In genomic region chr1:45011837-45012638, GRCh38 we compare ENCODE assay signal across 8 cellular contexts. TPM values are rescaled to one million over a fixed set of nuclear protein-coding genes. Genes with fewer than 3 reads are reported as not detected.
DNase-seq lines count a peak whose midpoint lies in the region; ATAC-seq, FAIRE-seq and TF ChIP-seq lines count a peak whose summit lies in the region.

Gene UROD (plus strand): TSS chr1:45012254. CDS start chr1:45012266, 12 bp downstream.

- H3K4me3 ChIP-seq in GM06990 (replicated peaks; ENCODE audit: low read depth, low read length) (peak within 1 kb of the TSS; percentile 88), pancreas (peak within 1 kb of the TSS; percentile 72 to 99 (median 96)), tibial artery (peak within 1 kb of the TSS; percentile 86 to 95)

- peaks cover 0 to 24% (median 6%) of the 10 kb centered on the region in 3 donors for H3K4me1 ChIP-seq in pancreas
- peaks cover 5 to 50% (median 43%) of the 10 kb centered on the region in 4 donors for H3K4me1 ChIP-seq in tibial artery

- intact Hi-C loops in Right ventricle myocardium superior (cut with DNase I) (loop anchor here (5.0 kb wide), 2 partner anchors 175 to 225 kb away; partner anchors contain the start of gene BEST4), pancreas (cut with DNase I) (loop anchor here in 2 of 3 donors (2.0 to 5.0 kb wide), 3 partner anchors 225 to 290 kb away; partner anchors contain the start of gene BEST4 (in 1 of the 2)), tibial artery (cut with DNase I; ENCODE audit: low total_unique reads) (loop anchor here (5.0 kb wide), 3 partner anchors 175 to 485 kb away; partner anchors contain the start of gene BEST4)

- H3K36me3 ChIP-seq in GM06990 (ENCODE audit: control insufficient read depth, insufficient read depth, low read length) (peaks cover 19% of the 10 kb centered on the region), pancreas (peaks cover 0 to 23% (median 14%) of the 10 kb centered on the region in 3 donors), tibial artery (peaks cover 23 to 32% (median 24%) of the 10 kb centered on the region in 3 donors)

- TF ChIP-seq CTCF in GM06990 (IDR thresholded peaks at IDR 0.05; ENCODE audit: insufficient read depth, low read length, poor library complexity, severe bottlenecking) = no peak
- no peak for TF ChIP-seq CTCF in pancreas (IDR thresholded peaks at IDR 0.05)
- no peak for TF ChIP-seq CTCF in tibial artery (IDR thresholded peaks at IDR 0.05)

- ATAC-seq in HG02642 (IDR thresholded peaks at IDR 0.05; ENCODE audit: poor library complexity, unreplicated experiment) (peak; percentile 73), Right ventricle myocardium superior (ENCODE audit: poor library complexity) (peak; percentile 95), pancreas (peak; percentile 87 to 93 (median 88))

- H3K9me3 ChIP-seq in pancreas (no peaks in the 10 kb centered on the region), tibial artery (no peaks in the 10 kb centered on the region)

- 0 to 1% methylated on average over 21 of the region's 21 CpGs for WGBS in pancreas, 2 donors

- H3K27me3 ChIP-seq in GM06990 (replicated peaks; ENCODE audit: control insufficient read depth, insufficient read depth, low read length) = no peaks in the 10 kb centered on the region
- H3K27me3 ChIP-seq in pancreas = no peaks in the 10 kb centered on the region
- H3K27me3 ChIP-seq in tibial artery = no peaks in the 10 kb centered on the region

- FAIRE-seq in pancreas (lab: Jason Lieb, UNC) = peak; percentile 84

- H3K27ac ChIP-seq in pancreas (peak within 1 kb of the TSS; percentile 60 to 92 (median 72)), tibial artery (peak within 1 kb of the TSS; percentile 85 to 86)

- peak; percentile 85 for DNase-seq in GM06990 (ENCODE audit: extremely low read depth, insufficient read length)
- DNase-seq in NCI-H1105 treated with DMSO at 0.1 percent for 48 hours (lab: John Stamatoyannopoulos, UW) = peak; percentile 97
- peak; percentile 78 to 93 for DNase-seq in SW 1271 (lab: John Stamatoyannopoulos, UW)
- DNase-seq in activated naive CD8-positive, alpha-beta T cell treated with anti-CD3 and anti-CD28 coated beads, Interleukin-2, amount 50 U/mL, for 16 hours (ENCODE audit: low read depth, low spot score) = peak; percentile 78
- peak; percentile 96 for DNase-seq in Right ventricle myocardium superior
- DNase-seq in pancreas = peak; percentile 79 to 93 (median 90)
- peak; percentile 94 to 95 for DNase-seq in tibial artery

RNA-seq across cellular contexts. Expression of gene UROD, which starts in this region (rescaled TPM):
- total RNA-seq in Right ventricle myocardium superior (73.4 TPM), pancreas (10 to 100 TPM; 16.9 to 36.6 (median 25.7) TPM)
- polyA plus RNA-seq in pancreas = 10 to 100 TPM; 52.8 to 71.2 TPM

Comparison
In these comparisons a context has a peak if more than half of its experiments do, and no peak if none do; other contexts are left out.
1. Peak in every context shown above with its lines: DNase-seq, ATAC-seq, H3K4me3 ChIP-seq and H3K27ac ChIP-seq.